ENCODE assay signal across 8 cellular contexts in the genomic region with DNA sequence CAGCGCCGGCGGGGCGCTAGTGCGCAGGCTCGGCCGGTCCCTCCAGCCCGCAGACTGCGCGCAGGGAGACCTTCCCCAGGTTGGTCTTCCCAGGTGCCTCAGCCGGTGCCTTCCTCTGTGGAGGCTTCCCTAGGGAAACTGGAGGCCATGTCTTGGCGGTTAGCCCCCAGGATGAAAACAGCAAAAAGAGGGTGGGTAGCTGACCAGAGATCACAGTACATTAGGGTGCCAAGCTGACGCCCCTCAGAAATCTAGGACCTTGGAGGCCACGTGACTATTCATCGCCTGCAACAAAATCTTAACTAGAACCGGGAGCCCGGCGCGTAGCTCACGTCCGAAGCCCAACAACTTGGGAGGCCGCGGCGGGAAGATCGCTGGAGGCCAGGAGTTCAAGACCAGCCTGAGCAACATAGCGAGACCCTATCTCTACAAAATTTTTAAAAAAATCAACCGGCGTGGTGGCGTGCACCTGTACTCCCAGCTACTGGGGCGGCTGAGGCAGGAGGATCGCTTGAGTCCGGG. TPM values are rescaled to one million over a fixed set of nuclear protein-coding genes. Genes with fewer than 3 reads are reported as not detected.
DNase-seq lines count a peak whose midpoint lies in the region; ATAC-seq and TF ChIP-seq lines count a peak whose summit lies in the region.

No MANE protein-coding gene starts in this region.

- H3K27ac Mint-ChIP-seq in progenitor cell of endocrine pancreas: peak overlapping the region; percentile 97

- no peak for ATAC-seq in PC-3
- no peak for ATAC-seq in GM18868 (IDR thresholded peaks at IDR 0.05; ENCODE audit: unreplicated experiment)
- ATAC-seq in HG03108 (IDR thresholded peaks at IDR 0.05; ENCODE audit: unreplicated experiment): no peak

- H4K20me1 ChIP-seq in PC-3 (ENCODE audit: low read length): no peaks in the 10 kb centered on the region

- CTCF ChIA-PET in PC-3 (lab: Charles Lee): interaction anchor here (0.6 to 1.4 kb wide), 4 partner anchors 38 to 103 kb away, joined by 4 to 10 read pairs (median 4); no protein-coding TSS in a partner anchor

- H3K27me3 ChIP-seq in PC-3 (ENCODE audit: low read length): no peaks in the 10 kb centered on the region

- no peaks in the 10 kb centered on the region for H3K36me3 ChIP-seq in PC-3 (ENCODE audit: low read depth, low read length)

- H3K9me2 ChIP-seq in PC-3 (replicated peaks; ENCODE audit: low read length): no peaks in the 10 kb centered on the region

- H3K4me3 Mint-ChIP-seq in progenitor cell of endocrine pancreas (ENCODE audit: low read depth): peak overlapping the region; percentile 97

- DNase-seq in GM12864 (ENCODE audit: low read depth): no peak
- no peak for DNase-seq in PC-3
- DNase-seq in epithelial cell of prostate (ENCODE audit: low read depth, low spot score): no peak
- no peak for DNase-seq in progenitor cell of endocrine pancreas (ENCODE audit: low spot score, unreplicated experiment)
- no peak for DNase-seq in medulla oblongata (ENCODE audit: extremely low spot score)
- DNase-seq in NCI-H1048 (lab: John Stamatoyannopoulos, UW): no peak

- BruUV-seq in PC-3 (replicated peaks; lab: Mats Ljungman, UMichigan): TSS peak; percentile 81

- TF ChIP-seq CTCF in GM12864 (IDR thresholded peaks at IDR 0.05; ENCODE audit: low read depth, low read length, missing control alignments): no peak
- no peak for TF ChIP-seq CTCF in PC-3 (conservative IDR thresholded peaks at IDR 0.05; ENCODE audit: low read depth, low read length)
- TF ChIP-seq CTCF in progenitor cell of endocrine pancreas (IDR thresholded peaks at IDR 0.05; ENCODE audit: unreplicated experiment): no peak

- H3K9me3 ChIP-seq in PC-3 (ENCODE audit: low read length): no peaks in the 10 kb centered on the region

- peak overlapping the region; percentile 95 for H3K4me3 ChIP-seq in GM12864 (ENCODE audit: low read depth, low read length)
- H3K4me3 ChIP-seq in PC-3 (ENCODE audit: low read length): peak overlapping the region; percentile 97

- intact Hi-C loops in PC-3 (cut with micrococcal nuclease): no loop called here

- POLR2A ChIA-PET in PC-3 (lab: Charles Lee; ENCODE audit: unreplicated experiment): interaction anchor here (1.3 kb wide), 1 partner anchor 28 kb away, joined by 7 read pairs; a partner anchor contains a TSS

- peak overlapping the region; percentile 93 for H2AFZ ChIP-seq in PC-3 (ENCODE audit: low read length)

- no peaks in the 10 kb centered on the region for H3K9me3 Mint-ChIP-seq in progenitor cell of endocrine pancreas (ENCODE audit: low read depth)

- H3K27ac ChIP-seq in PC-3 (ENCODE audit: low read length) (peak overlapping the region; percentile 78), epithelial cell of prostate (peak overlapping the region; percentile 82)

- peaks cover 7% of the 10 kb centered on the region for H3K4me1 Mint-ChIP-seq in progenitor cell of endocrine pancreas (ENCODE audit: low read depth)

- H3F3A ChIP-seq in PC-3 (ENCODE audit: low read length, unreplicated experiment): no peaks in the 10 kb centered on the region

- H3K4me1 ChIP-seq in PC-3 (ENCODE audit: insufficient read depth, low read length): peaks cover 13% of the 10 kb centered on the region

- H3K36me3 Mint-ChIP-seq in progenitor cell of endocrine pancreas (ENCODE audit: insufficient read depth): peaks cover 7% of the 10 kb centered on the region

- H3K9ac ChIP-seq in PC-3 (ENCODE audit: low read length): peak overlapping the region; percentile 94

- H3K4me2 ChIP-seq in PC-3 (ENCODE audit: low read length): peak overlapping the region; percentile 100

- no peaks in the 10 kb centered on the region for H3K27me3 Mint-ChIP-seq in progenitor cell of endocrine pancreas

- H3K79me2 ChIP-seq in PC-3 (ENCODE audit: low read length): peaks cover 43% of the 10 kb centered on the region

RNA-seq across cellular contexts. Expression of a gene that starts 0.3 kb away (rescaled TPM):
- total RNA-seq in PC-3 (2014; rRNA removed): 146 and 199 TPM in 2 replicates
- total RNA-seq in progenitor cell of endocrine pancreas: 118 and 124 TPM in 2 replicates

RNA-seq across cellular contexts. Expression of a gene that starts 7.6 kb away (rescaled TPM):
- total RNA-seq in PC-3 (2014; rRNA removed) (6.7 and 9.9 TPM in 2 replicates), progenitor cell of endocrine pancreas (21.2 and 22.8 TPM in 2 replicates)

RNA-seq across cellular contexts. Expression of a gene that starts 27.2 kb away (rescaled TPM):
- total RNA-seq in PC-3 (2014; rRNA removed) (161 and 188 TPM in 2 replicates), progenitor cell of endocrine pancreas (60.2 and 62.2 TPM in 2 replicates)

RNA-seq across cellular contexts. Expression of a gene that starts 27.8 kb away (rescaled TPM):
- total RNA-seq in PC-3 (2014; rRNA removed) (60.8 and 66.6 TPM in 2 replicates), progenitor cell of endocrine pancreas (89.8 and 94.4 TPM in 2 replicates)

RNA-seq across cellular contexts. Expression of a gene that starts 44.4 kb away (rescaled TPM):
- total RNA-seq in PC-3 (2014; rRNA removed) (not detected in 2 replicates), progenitor cell of endocrine pancreas (not detected in 2 replicates)
